ENCODE assay signal across 29 cellular contexts in the genomic region with DNA sequence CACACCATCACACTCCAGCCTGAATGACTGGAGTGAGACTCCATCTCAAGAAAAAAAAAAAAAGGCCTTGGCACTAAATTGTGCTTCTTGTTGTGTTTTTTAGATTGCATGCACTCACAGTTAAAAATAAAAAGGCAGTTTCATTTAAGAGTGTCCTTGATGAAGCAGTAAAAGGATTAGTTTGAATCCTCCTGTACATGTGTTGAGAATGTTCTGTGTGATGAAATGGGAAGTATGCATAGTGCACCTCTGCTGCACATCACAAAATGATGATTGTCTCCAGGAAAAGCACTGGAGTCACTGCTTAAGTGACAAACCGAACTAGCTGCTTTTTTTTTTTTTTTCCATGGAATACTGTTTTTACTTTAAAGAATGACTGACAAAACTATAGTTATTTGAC. TPM values are rescaled to one million over a fixed set of nuclear protein-coding genes. Genes with fewer than 3 reads are reported as not detected.
"Had no signal": no experiment of that assay in that cellular context is flagged by ENCODE, and none has a peak within 500 bp of the region (broad histone marks: within the 10 kb centered on the region; RNA-seq: fewer than 3 reads in every experiment).

No MANE protein-coding gene starts in this region.

- H3K27me3 ChIP-seq: ascending aorta, esophagus muscularis mucosa, gastroesophageal sphincter had no signal

- H3K4me1 Mint-ChIP-seq: activated CD4-positive, alpha-beta T cell treated with anti-CD3 and anti-CD28 coated beads for 36 hours; activated CD4-positive, alpha-beta T cell treated with anti-CD3 and anti-CD28 coated beads, Interleukin-2, amount 10 ng/mL, durations not matched to agents 24 days and 14 days; activated CD8-positive, alpha-beta memory T cell treated with anti-CD3 and anti-CD28 coated beads, Interleukin-2, amount 10 ng/mL, durations not matched to agents 7 days and 5 days; activated naive CD4-positive, alpha-beta T cell treated with anti-CD3 and anti-CD28 coated beads, Interleukin-2, amount 10 ng/mL, durations not matched to agents 7 days and 5 days; activated naive CD8-positive, alpha-beta T cell treated with anti-CD3 and anti-CD28 coated beads, Interleukin-2, amount 10 ng/mL, durations not matched to agents 7 days and 5 days; brain; central memory CD8-positive, alpha-beta T cell had no signal

- H3K27ac Mint-ChIP-seq: activated CD4-positive, alpha-beta memory T cell treated with anti-CD3 and anti-CD28 coated beads for 36 hours; activated CD4-positive, alpha-beta T cell treated with anti-CD3 and anti-CD28 coated beads for 36 hours; activated CD4-positive, alpha-beta T cell treated with anti-CD3 and anti-CD28 coated beads, Interleukin-2, amount 10 ng/mL, durations not matched to agents 24 days and 14 days; activated CD8-positive, alpha-beta memory T cell treated with anti-CD3 and anti-CD28 coated beads, Interleukin-2, amount 10 ng/mL, durations not matched to agents 7 days and 5 days; activated CD8-positive, alpha-beta T cell treated with anti-CD3 and anti-CD28 coated beads, Interleukin-2, amount 10 ng/mL, durations not matched to agents 7 days and 5 days; activated naive CD4-positive, alpha-beta T cell treated with anti-CD3 and anti-CD28 coated beads, Interleukin-2, amount 10 ng/mL, durations not matched to agents 7 days and 5 days; activated naive CD4-positive, alpha-beta T cell treated with anti-CD3 and anti-CD28 coated beads, Interleukin-2, amount 50 U/mL, for 72 hours; activated naive CD8-positive, alpha-beta T cell treated with anti-CD3 and anti-CD28 coated beads, Interleukin-2, amount 10 ng/mL, durations not matched to agents 7 days and 5 days; activated T-cell treated with anti-CD3 and anti-CD28 coated beads, Interleukin-2, amount 50 U/mL, for 24 hours; activated T-cell treated with anti-CD3 and anti-CD28 coated beads, Interleukin-2, amount 50 U/mL, for 72 hours; brain; effector memory CD8-positive, alpha-beta T cell had no signal

- H3K4me3 ChIP-seq: ascending aorta, esophagus muscularis mucosa, gastroesophageal sphincter had no signal

- H3K9me3 Mint-ChIP-seq: activated CD4-positive, alpha-beta memory T cell treated with anti-CD3 and anti-CD28 coated beads for 36 hours; activated CD4-positive, alpha-beta T cell treated with anti-CD3 and anti-CD28 coated beads, Interleukin-2, amount 10 ng/mL, durations not matched to agents 24 days and 14 days; activated naive CD4-positive, alpha-beta T cell treated with anti-CD3 and anti-CD28 coated beads, Interleukin-2, amount 10 ng/mL, durations not matched to agents 7 days and 5 days; activated naive CD4-positive, alpha-beta T cell treated with anti-CD3 and anti-CD28 coated beads, Interleukin-2, amount 50 U/mL, for 72 hours; activated naive CD8-positive, alpha-beta T cell treated with anti-CD3 and anti-CD28 coated beads, Interleukin-2, amount 10 ng/mL, durations not matched to agents 7 days and 5 days; activated T-cell treated with anti-CD3 and anti-CD28 coated beads, Interleukin-2, amount 50 U/mL, for 24 hours; activated T-cell treated with anti-CD3 and anti-CD28 coated beads, Interleukin-2, amount 50 U/mL, for 72 hours; central memory CD8-positive, alpha-beta T cell; effector memory CD8-positive, alpha-beta T cell had no signal

- H3K27ac ChIP-seq: ascending aorta, esophagus muscularis mucosa, foreskin keratinocyte, gastroesophageal sphincter had no signal

- H3K36me3 ChIP-seq: ascending aorta had no signal

- H3K27me3 Mint-ChIP-seq: activated CD4-positive, alpha-beta memory T cell treated with anti-CD3 and anti-CD28 coated beads for 36 hours; activated CD4-positive, alpha-beta T cell treated with anti-CD3 and anti-CD28 coated beads for 36 hours had no signal

- H3K4me3 Mint-ChIP-seq: activated CD4-positive, alpha-beta memory T cell treated with anti-CD3 and anti-CD28 coated beads for 36 hours; activated CD4-positive, alpha-beta T cell treated with anti-CD3 and anti-CD28 coated beads for 36 hours; activated CD4-positive, alpha-beta T cell treated with anti-CD3 and anti-CD28 coated beads, Interleukin-2, amount 10 ng/mL, durations not matched to agents 24 days and 14 days; activated CD8-positive, alpha-beta memory T cell treated with anti-CD3 and anti-CD28 coated beads, Interleukin-2, amount 10 ng/mL, durations not matched to agents 7 days and 5 days; activated CD8-positive, alpha-beta T cell treated with anti-CD3 and anti-CD28 coated beads, Interleukin-2, amount 10 ng/mL, durations not matched to agents 7 days and 5 days; activated naive CD4-positive, alpha-beta T cell treated with anti-CD3 and anti-CD28 coated beads, Interleukin-2, amount 10 ng/mL, durations not matched to agents 7 days and 5 days; activated naive CD8-positive, alpha-beta T cell treated with anti-CD3 and anti-CD28 coated beads, Interleukin-2, amount 10 ng/mL, durations not matched to agents 7 days and 5 days; activated T-cell treated with anti-CD3 and anti-CD28 coated beads, Interleukin-2, amount 50 U/mL, for 24 hours; activated T-cell treated with anti-CD3 and anti-CD28 coated beads, Interleukin-2, amount 50 U/mL, for 72 hours; brain; central memory CD8-positive, alpha-beta T cell; effector memory CD8-positive, alpha-beta T cell had no signal

- H3K36me3 Mint-ChIP-seq: activated CD4-positive, alpha-beta memory T cell treated with anti-CD3 and anti-CD28 coated beads for 36 hours; activated CD8-positive, alpha-beta memory T cell treated with anti-CD3 and anti-CD28 coated beads, Interleukin-2, amount 10 ng/mL, durations not matched to agents 7 days and 5 days; activated naive CD4-positive, alpha-beta T cell treated with anti-CD3 and anti-CD28 coated beads, Interleukin-2, amount 10 ng/mL, durations not matched to agents 7 days and 5 days; activated naive CD4-positive, alpha-beta T cell treated with anti-CD3 and anti-CD28 coated beads, Interleukin-2, amount 50 U/mL, for 72 hours; activated naive CD8-positive, alpha-beta T cell treated with anti-CD3 and anti-CD28 coated beads, Interleukin-2, amount 10 ng/mL, durations not matched to agents 7 days and 5 days; brain had no signal

- DNase-seq: activated CD4-positive, alpha-beta memory T cell treated with anti-CD3 and anti-CD28 coated beads for 36 hours; activated CD4-positive, alpha-beta T cell treated with anti-CD3 and anti-CD28 coated beads for 36 hours; activated CD4-positive, alpha-beta T cell treated with anti-CD3 and anti-CD28 coated beads, Interleukin-2, amount 10 ng/mL, durations not matched to agents 24 days and 14 days; activated CD4-positive, CD25-positive, alpha-beta regulatory T cell; activated CD4-positive, CD25-positive, alpha-beta regulatory T cell treated with anti-CD3 and anti-CD28 coated beads, Interleukin-2, amount 50 U/mL, for 72 hours; activated CD8-positive, alpha-beta memory T cell treated with anti-CD3 and anti-CD28 coated beads, Interleukin-2, amount 10 ng/mL, durations not matched to agents 7 days and 5 days; activated CD8-positive, alpha-beta memory T cell treated with anti-CD3 and anti-CD28 coated beads, Interleukin-2, amount 50 U/mL, for 4 hours; activated CD8-positive, alpha-beta T cell treated with anti-CD3 and anti-CD28 coated beads, Interleukin-2, amount 10 ng/mL, durations not matched to agents 7 days and 5 days; activated gamma-delta T cell; activated naive CD4-positive, alpha-beta T cell; activated naive CD4-positive, alpha-beta T cell treated with anti-CD3 and anti-CD28 coated beads, Interleukin-2, amount 10 ng/mL, durations not matched to agents 7 days and 5 days; activated naive CD8-positive, alpha-beta T cell treated with anti-CD3 and anti-CD28 coated beads, Interleukin-2, amount 10 ng/mL, durations not matched to agents 7 days and 5 days; activated T-cell treated with anti-CD3 and anti-CD28 coated beads for 4 hours; activated T-cell treated with anti-CD3 and anti-CD28 coated beads, Interleukin-2, amount 50 U/mL, for 24 hours; activated T-cell treated with anti-CD3 and anti-CD28 coated beads, Interleukin-2, amount 50 U/mL, for 72 hours; cortex of kidney; dermis blood vessel endothelial cell; effector CD4-positive, alpha-beta T cell; effector memory CD8-positive, alpha-beta T cell; erythroblast; foreskin keratinocyte; T-helper 1 cell; T-helper 2 cell had no signal

- H3K4me1 ChIP-seq: ascending aorta, foreskin keratinocyte, gastroesophageal sphincter had no signal

- H3K9me3 ChIP-seq: ascending aorta, esophagus muscularis mucosa, gastroesophageal sphincter had no signal

- ATAC-seq: activated CD4-positive, alpha-beta T cell treated with anti-CD3 and anti-CD28 coated beads for 36 hours; activated CD8-positive, alpha-beta memory T cell treated with anti-CD3 and anti-CD28 coated beads, Interleukin-2, amount 10 ng/mL, durations not matched to agents 7 days and 5 days; activated CD8-positive, alpha-beta T cell treated with anti-CD3 and anti-CD28 coated beads, Interleukin-2, amount 10 ng/mL, durations not matched to agents 7 days and 5 days; activated naive CD4-positive, alpha-beta T cell treated with anti-CD3 and anti-CD28 coated beads, Interleukin-2, amount 50 U/mL, for 72 hours; effector memory CD8-positive, alpha-beta T cell; foreskin keratinocyte; gastroesophageal sphincter had no signal

RNA-seq across cellular contexts. Expression of gene DYSF, which starts 23.1 kb away (rescaled TPM):
- total RNA-seq: activated CD4-positive, alpha-beta memory T cell treated with anti-CD3 and anti-CD28 coated beads for 36 hours; activated CD4-positive, alpha-beta T cell treated with anti-CD3 and anti-CD28 coated beads, Interleukin-2, amount 10 ng/mL, durations not matched to agents 24 days and 14 days had no signal
